ENCODE assay signal across 13 cellular contexts in the genomic region with DNA sequence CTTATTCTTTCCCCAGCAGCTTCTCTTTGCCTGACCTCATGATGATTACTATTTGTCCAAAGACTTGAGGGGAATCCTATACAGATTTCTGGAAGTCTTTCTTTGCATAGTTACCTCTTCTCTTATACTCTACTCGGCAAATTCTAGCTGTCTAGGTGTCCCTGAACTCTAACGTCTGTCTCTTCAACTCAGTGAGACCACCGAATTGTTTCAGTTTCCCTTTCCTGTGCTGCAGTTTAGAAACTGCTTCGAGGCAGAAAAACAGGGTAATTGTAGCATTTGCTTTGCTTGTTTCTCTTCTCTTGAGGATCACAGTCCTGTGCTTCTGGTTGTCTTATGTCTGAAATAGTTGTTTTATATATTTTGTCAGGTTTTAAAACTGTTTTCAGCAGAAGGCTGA. TPM values are rescaled to one million over a fixed set of nuclear protein-coding genes. Genes with fewer than 3 reads are reported as not detected.
DNase-seq lines count a peak whose midpoint lies in the region; ATAC-seq lines count a peak whose summit lies in the region.
"Had no signal": no experiment of that assay in that cellular context is flagged by ENCODE, and none has a peak within 500 bp of the region (broad histone marks: within the 10 kb centered on the region; RNA-seq: fewer than 3 reads in every experiment).

No MANE protein-coding gene starts in this region.

- H4K8ac ChIP-seq in trophoblast cell (ENCODE audit: low read depth, low read length): no peak overlapping the region

- no peak overlapping the region for H2BK5ac ChIP-seq in trophoblast cell (ENCODE audit: low read depth, low read length, poor library complexity)

- no peaks in the 10 kb centered on the region for H3K9me3 Mint-ChIP-seq in central memory CD8-positive, alpha-beta T cell

- H3K79me2 ChIP-seq in trophoblast cell (ENCODE audit: control insufficient read depth, insufficient read depth, low read length, poor library complexity): no peaks in the 10 kb centered on the region

- no peaks in the 10 kb centered on the region for H3K4me1 Mint-ChIP-seq in central memory CD8-positive, alpha-beta T cell

- H3K4me1 ChIP-seq in trophoblast cell (ENCODE audit: control insufficient read depth in 1 of 2, insufficient read depth in 2 of 2, low read length in 2 of 2): no peaks in the 10 kb centered on the region

- no peaks in the 10 kb centered on the region for H3K36me3 ChIP-seq in trophoblast cell (ENCODE audit: control insufficient read depth in 1 of 2, insufficient read depth in 2 of 2, low read length in 2 of 2)

- no peak overlapping the region for H3K9ac ChIP-seq in trophoblast cell (ENCODE audit: low read length)

- H3K27me3 ChIP-seq in trophoblast cell (ENCODE audit: insufficient read depth, low read length): no peaks in the 10 kb centered on the region

- WGBS in trophoblast cell (ENCODE audit: extremely low coverage, insufficient coverage, insufficient read length): no CpG with 5 or more reads among the region's 4 CpGs

- peak; percentile 85 for ATAC-seq in GM18520 (IDR thresholded peaks at IDR 0.05; ENCODE audit: unreplicated experiment)
- ATAC-seq in GM21528 (IDR thresholded peaks at IDR 0.05; ENCODE audit: low FRiP score, unreplicated experiment): peak; percentile 84
- peak; percentile 94 for ATAC-seq in HG03135 (IDR thresholded peaks at IDR 0.05; ENCODE audit: unreplicated experiment)
- ATAC-seq in central memory CD8-positive, alpha-beta T cell (replicated peaks; ENCODE audit: extremely low read depth, poor library complexity, severe bottlenecking): no peak

- DNase-seq in central memory CD8-positive, alpha-beta T cell (ENCODE audit: low spot score in 2 of 2): no peak
- DNase-seq in NCI-H2196 (lab: John Stamatoyannopoulos, UW; ENCODE audit: unreplicated experiment) (no peak), trophoblast cell (no peak), NCI-H128 (lab: John Stamatoyannopoulos, UW; ENCODE audit: unreplicated experiment) (no peak)
- no peak for DNase-seq in activated naive CD4-positive, alpha-beta T cell (lab: John Stamatoyannopoulos, UW)
- DNase-seq: activated CD4-positive, alpha-beta T cell treated with anti-CD3 and anti-CD28 coated beads, Interleukin-2, amount 50 U/mL, for 48 hours; foreskin melanocyte; NCI-H1930; SHP77 had no signal

- H3K4ac ChIP-seq in trophoblast cell (ENCODE audit: low read depth, low read length): no peak overlapping the region

- peaks cover 70% of the 10 kb centered on the region for H3K27me3 Mint-ChIP-seq in central memory CD8-positive, alpha-beta T cell

- no peaks in the 10 kb centered on the region for H3K79me1 ChIP-seq in trophoblast cell (ENCODE audit: low read length)

- H2AFZ ChIP-seq in trophoblast cell (ENCODE audit: insufficient read depth, low read length, poor library complexity): no peak overlapping the region

- no peak overlapping the region for H4K12ac ChIP-seq in trophoblast cell (ENCODE audit: low read depth, low read length)

- H3K14ac ChIP-seq in trophoblast cell (ENCODE audit: low read length): no peak overlapping the region

- no peak overlapping the region for H4K91ac ChIP-seq in trophoblast cell (ENCODE audit: low read depth, low read length)

- H3K4me2 ChIP-seq in trophoblast cell (ENCODE audit: low read length): no peak overlapping the region

- no peak overlapping the region for H2BK12ac ChIP-seq in trophoblast cell (ENCODE audit: low read length)

- H3K18ac ChIP-seq in trophoblast cell (ENCODE audit: low read length): no peak overlapping the region

- H3K27ac ChIP-seq in trophoblast cell (ENCODE audit: low read depth, low read length): no peak overlapping the region

- H3K27ac Mint-ChIP-seq in central memory CD8-positive, alpha-beta T cell (ENCODE audit: low read depth): no peak overlapping the region
- H3K27ac Mint-ChIP-seq: brain had no signal

- no peak overlapping the region for H3K4me3 ChIP-seq in trophoblast cell (ENCODE audit: low read depth, low read length)

- no peaks in the 10 kb centered on the region for H3K36me3 Mint-ChIP-seq in central memory CD8-positive, alpha-beta T cell (ENCODE audit: insufficient read depth)
- H3K36me3 Mint-ChIP-seq: brain had no signal

- H3K23ac ChIP-seq in trophoblast cell (ENCODE audit: low read length): no peak overlapping the region

- H3K9me3 ChIP-seq in trophoblast cell (ENCODE audit: insufficient read depth, low read depth, low read length): no peaks in the 10 kb centered on the region

- H2AK5ac ChIP-seq in trophoblast cell (ENCODE audit: low read length): no peak overlapping the region

- no peak overlapping the region for H2BK120ac ChIP-seq in trophoblast cell (ENCODE audit: insufficient read depth, low read length, poor library complexity)

- peak overlapping the region; percentile 31 for H3K4me3 Mint-ChIP-seq in central memory CD8-positive, alpha-beta T cell
- H3K4me3 Mint-ChIP-seq: brain had no signal

RNA-seq across cellular contexts. Expression of gene LVRN, which starts 14.8 kb away (rescaled TPM):
- polyA plus RNA-seq in trophoblast cell (2013): 0.42 and 0.66 TPM in 2 replicates

RNA-seq across cellular contexts. Expression of gene ARL14EPL, which starts 55.2 kb away (rescaled TPM):
- polyA plus RNA-seq in trophoblast cell (2013): 0.06 and 0.10 TPM in 2 replicates
